Comparison of ENCODE assay signal across 8 cellular contexts in the genomic region with DNA sequence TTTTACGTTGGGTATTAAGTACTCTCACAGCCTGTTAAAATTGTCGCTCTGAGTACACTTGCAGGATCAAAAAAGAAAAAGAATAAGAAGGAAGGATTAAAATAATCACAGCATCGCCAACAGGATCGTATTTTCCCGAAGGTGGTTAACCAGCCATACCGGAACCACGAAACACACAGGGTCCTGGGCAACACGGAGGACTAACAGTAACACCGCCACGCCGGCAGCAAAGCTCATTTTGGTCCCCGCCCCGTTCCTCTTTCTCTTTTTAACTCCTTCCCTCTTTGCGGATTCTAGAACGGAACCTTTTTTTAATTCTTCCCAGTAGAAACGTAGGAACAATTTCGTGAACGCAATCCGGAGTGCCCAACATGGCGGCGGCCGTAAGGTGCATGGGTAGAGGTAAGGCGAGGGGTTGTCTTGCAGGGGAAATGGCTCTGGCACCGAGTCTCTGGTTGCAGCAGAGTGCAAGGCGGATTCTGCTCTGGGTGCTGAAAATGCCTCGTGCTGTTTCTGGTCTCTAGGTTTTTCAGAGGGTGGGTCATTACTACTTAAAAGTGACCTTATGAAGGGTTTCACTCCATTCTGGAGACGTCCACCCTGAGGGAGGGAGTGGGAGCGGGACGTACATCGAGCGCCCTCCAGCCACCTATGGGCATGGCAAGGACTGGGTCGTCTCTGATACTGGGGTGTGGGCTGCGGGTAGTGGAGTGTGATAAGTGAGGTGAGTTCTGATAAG. TPM values are rescaled to one million over a fixed set of nuclear protein-coding genes. Genes with fewer than 3 reads are reported as not detected.
DNase-seq lines count a peak whose midpoint lies in the region; ATAC-seq lines count a peak whose summit lies in the region.

Gene MRPL1, plus strand, starts transcription at position 353 of the 739 bp plus-strand sequence. Its CDS starts 19 bp downstream, at position 372.

- peak within 1 kb of the TSS; percentile 73 for H3K4me2 ChIP-seq in mesendoderm (ENCODE audit: low read length)

- H3K18ac ChIP-seq in mesendoderm (ENCODE audit: low read length) = peak within 1 kb of the TSS; percentile 39

- H3K27me3 ChIP-seq in NT2/D1 (ENCODE audit: insufficient read depth, insufficient read length) (no peaks in the 10 kb centered on the region), endocrine pancreas (ENCODE audit: control insufficient read depth, insufficient read depth, low read length) (no peaks in the 10 kb centered on the region), mesendoderm (ENCODE audit: insufficient read depth, low read length, poor library complexity) (no peaks in the 10 kb centered on the region)

- peak within 1 kb of the TSS; percentile 76 for H4K8ac ChIP-seq in mesendoderm (ENCODE audit: low read depth, low read length)

- peak within 1 kb of the TSS; percentile 97 for H3K56ac ChIP-seq in mesendoderm (ENCODE audit: low read length)

- H2AK5ac ChIP-seq in mesendoderm (ENCODE audit: low read length) = no peak within 1 kb of the TSS

- H3K4me1 Mint-ChIP-seq in activated CD8-positive, alpha-beta memory T cell treated with anti-CD3 and anti-CD28 coated beads, Interleukin-2, amount 10 ng/mL, durations not matched to agents 7 days and 5 days = peaks cover 51% of the 10 kb centered on the region

- peak within 1 kb of the TSS; percentile 57 for H3K4ac ChIP-seq in mesendoderm (ENCODE audit: low read depth, low read length)

- peak within 1 kb of the TSS; percentile 94 for H3K4me3 Mint-ChIP-seq in activated CD8-positive, alpha-beta memory T cell treated with anti-CD3 and anti-CD28 coated beads, Interleukin-2, amount 10 ng/mL, durations not matched to agents 7 days and 5 days

- H3K36me3 ChIP-seq in NT2/D1 (ENCODE audit: insufficient read depth, insufficient read length, low read length) (peaks cover 20% of the 10 kb centered on the region), endocrine pancreas (ENCODE audit: control insufficient read depth, insufficient read depth, low read length) (no peaks in the 10 kb centered on the region), mesendoderm (ENCODE audit: control insufficient read depth, insufficient read depth, low read length) (no peaks in the 10 kb centered on the region)

- H3K79me1 ChIP-seq in mesendoderm (ENCODE audit: low read length) = peaks cover 4% of the 10 kb centered on the region

- peak within 1 kb of the TSS; percentile 97 for H4K5ac ChIP-seq in mesendoderm (ENCODE audit: low read length)

- ATAC-seq in GM21381 (IDR thresholded peaks at IDR 0.05; ENCODE audit: unreplicated experiment) = peak; percentile 86
- peak; percentile 79 for ATAC-seq in activated CD8-positive, alpha-beta memory T cell treated with anti-CD3 and anti-CD28 coated beads, Interleukin-2, amount 10 ng/mL, durations not matched to agents 7 days and 5 days

- H3K9me3 ChIP-seq in NT2/D1 (ENCODE audit: insufficient read depth, low read length) = no peaks in the 10 kb centered on the region
- H3K9me3 ChIP-seq in endocrine pancreas (ENCODE audit: control insufficient read depth, low read length) = no peaks in the 10 kb centered on the region

- H3K23ac ChIP-seq in mesendoderm (ENCODE audit: low read length) = peak within 1 kb of the TSS; percentile 1

- peak within 1 kb of the TSS; percentile 99 for H3K27ac Mint-ChIP-seq in activated CD8-positive, alpha-beta memory T cell treated with anti-CD3 and anti-CD28 coated beads, Interleukin-2, amount 10 ng/mL, durations not matched to agents 7 days and 5 days

- peaks cover 21% of the 10 kb centered on the region for H3K36me3 Mint-ChIP-seq in activated CD8-positive, alpha-beta memory T cell treated with anti-CD3 and anti-CD28 coated beads, Interleukin-2, amount 10 ng/mL, durations not matched to agents 7 days and 5 days

- H3K4me1 ChIP-seq in NT2/D1 (ENCODE audit: insufficient read depth, insufficient read length) (no peaks in the 10 kb centered on the region), endocrine pancreas (ENCODE audit: control insufficient read depth, insufficient read depth, low read length) (no peaks in the 10 kb centered on the region), mesendoderm (ENCODE audit: control insufficient read depth, low read depth, low read length) (no peaks in the 10 kb centered on the region)

- peaks cover 4% of the 10 kb centered on the region for H3K27me3 Mint-ChIP-seq in activated CD8-positive, alpha-beta memory T cell treated with anti-CD3 and anti-CD28 coated beads, Interleukin-2, amount 10 ng/mL, durations not matched to agents 7 days and 5 days

- H3K4me3 ChIP-seq in NT2/D1 (ENCODE audit: insufficient read length, low read depth) (peak within 1 kb of the TSS; percentile 78), endocrine pancreas (ENCODE audit: control insufficient read depth, insufficient read depth, low read length) (peak within 1 kb of the TSS; percentile 99), mesendoderm (ENCODE audit: low read length) (peak within 1 kb of the TSS; percentile 99)

- CTCF ChIA-PET in activated CD8-positive, alpha-beta memory T cell treated with anti-CD3 and anti-CD28 coated beads, Interleukin-2, amount 10 ng/mL, durations not matched to agents 7 days and 5 days (lab: Charles Lee) = interaction anchor here (0.9 to 2.6 kb wide), 11 partner anchors 10 to 261 kb away, joined by 3 to 32 read pairs (median 3); partner anchors contain the start of gene CNOT6L

- peaks cover 5% of the 10 kb centered on the region for H3K79me2 ChIP-seq in mesendoderm (ENCODE audit: control insufficient read depth, insufficient read depth, low read length)

- peak within 1 kb of the TSS; percentile 84 for H3K9ac ChIP-seq in NT2/D1 (ENCODE audit: insufficient read length, low read depth)
- H3K9ac ChIP-seq in endocrine pancreas (ENCODE audit: control insufficient read depth, insufficient read depth, low read length) = peak within 1 kb of the TSS; percentile 93
- H3K9ac ChIP-seq in mesendoderm (ENCODE audit: low read length) = peak within 1 kb of the TSS; percentile 93

- H2BK120ac ChIP-seq in mesendoderm (ENCODE audit: low read depth, low read length) = no peak within 1 kb of the TSS

- no CpG with 5 or more reads among the region's 33 CpGs for WGBS in mesendoderm (ENCODE audit: extremely low coverage, insufficient coverage, low lambda C conversion rate)

- H3K9me3 Mint-ChIP-seq in activated CD8-positive, alpha-beta memory T cell treated with anti-CD3 and anti-CD28 coated beads, Interleukin-2, amount 10 ng/mL, durations not matched to agents 7 days and 5 days (ENCODE audit: low read depth) = no peaks in the 10 kb centered on the region

- peak within 1 kb of the TSS; percentile 75 for H3K27ac ChIP-seq in mesendoderm (ENCODE audit: low read depth, low read length)

- peak; percentile 95 for DNase-seq in COLO829 (ENCODE audit: low spot score)
- peak; percentile 10 to 93 (median 80) for DNase-seq in HUDEP-2 (lab: John Stamatoyannopoulos, UW; ENCODE audit: unreplicated experiment in 76 of 76)
- DNase-seq in NT2/D1 (ENCODE audit: low read depth, low spot score) = peak; percentile 74
- DNase-seq in activated CD8-positive, alpha-beta memory T cell treated with anti-CD3 and anti-CD28 coated beads, Interleukin-2, amount 10 ng/mL, durations not matched to agents 7 days and 5 days = peak; percentile 93
- DNase-seq in mesendoderm = peak; percentile 97
- peak; percentile 79 for DNase-seq in stimulated activated CD8-positive, alpha-beta memory T cell treated with anti-CD3 and anti-CD28 coated beads, Interleukin-15, amount 100 ng/mL, for 1 hour (ENCODE audit: low read depth)

- no peak within 1 kb of the TSS for H2BK15ac ChIP-seq in mesendoderm (replicated peaks; ENCODE audit: low read depth)

- peak within 1 kb of the TSS; percentile 73 for H2BK5ac ChIP-seq in mesendoderm (ENCODE audit: low read length)

RNA-seq across cellular contexts. Expression of gene MRPL1, which starts in this region (rescaled TPM):
- 10 to 100 TPM; 28.5 to 43.2 TPM for total RNA-seq in activated CD8-positive, alpha-beta memory T cell treated with anti-CD3 and anti-CD28 coated beads, Interleukin-2, amount 10 ng/mL, durations not matched to agents 7 days and 5 days
- 100 TPM for polyA plus RNA-seq in mesendoderm (2013, experiment 1 of 2)
- polyA plus RNA-seq in mesendoderm (2013, experiment 2 of 2) = 103 TPM

Comparison
In these comparisons a context has a peak if more than half of its experiments do, and no peak if none do; other contexts are left out.
1. Peak in every context shown above with its lines: DNase-seq, ATAC-seq, H3K4me3 ChIP-seq and H3K27ac ChIP-seq.